9 cellular contexts compared by ENCODE assay signal in genomic region chr3:182837855-182838454, GRCh38. TPM values are rescaled to one million over a fixed set of nuclear protein-coding genes. Genes with fewer than 3 reads are reported as not detected.
DNase-seq lines count a peak whose midpoint lies in the region; ATAC-seq and TF ChIP-seq lines count a peak whose summit lies in the region.
"Had no signal": no experiment of that assay in that cellular context is flagged by ENCODE, and none has a peak within 500 bp of the region (broad histone marks: within the 10 kb centered on the region; RNA-seq: fewer than 3 reads in every experiment).

No MANE protein-coding gene starts in this region.

- TF ChIP-seq CTCF in spleen (IDR thresholded peaks at IDR 0.05 in 8 of 11, conservative IDR thresholded peaks at IDR 0.05 in 3 of 11): peak in 9 of 11 experiments; percentile 16 to 57 (median 35)

- 39 to 66% (median 45%) methylated on average over 3 of the region's 3 CpGs for WGBS in spleen, 5 donors

- H3K36me3 ChIP-seq in spleen: peaks cover 0 to 99% (median 50%) of the 10 kb centered on the region in 6 donors

- H3K4me3 ChIP-seq in spleen: no peak overlapping the region

- no peaks in the 10 kb centered on the region for H3K9me3 ChIP-seq in spleen

- H3K27ac ChIP-seq in spleen: no peak overlapping the region

- intact Hi-C loops in spleen (cut with DNase I; ENCODE audit: low total_unique reads): no loop called here

- no peak for ATAC-seq in HG02678 (IDR thresholded peaks at IDR 0.05; ENCODE audit: unreplicated experiment)
- ATAC-seq: activated naive CD8-positive, alpha-beta T cell treated with anti-CD3 and anti-CD28 coated beads, Interleukin-2, amount 50 U/mL, for 24 hours had no signal

- DNase-seq in NCI-H2171 treated with DMSO at 0.1 percent for 48 hours (lab: John Stamatoyannopoulos, UW): peak; percentile 19
- DNase-seq in NCI-H2171 (lab: John Stamatoyannopoulos, UW): no peak
- DNase-seq in OCI-M1 (lab: John Stamatoyannopoulos, UW): peak; percentile 38
- DNase-seq in fibroblast of gingiva (ENCODE audit: low read depth): peak; percentile 42
- DNase-seq in spleen: no peak
- DNase-seq in GOT3 (lab: John Stamatoyannopoulos, UW): no peak
- no peak for DNase-seq in NCI-H2081 treated with DMSO at 0.1 percent for 48 hours (lab: John Stamatoyannopoulos, UW)
- DNase-seq: activated naive CD8-positive, alpha-beta T cell treated with anti-CD3 and anti-CD28 coated beads, Interleukin-2, amount 50 U/mL, for 24 hours had no signal

- H3K4me1 ChIP-seq in spleen: no peaks in the 10 kb centered on the region

- no peaks in the 10 kb centered on the region for H3K27me3 ChIP-seq in spleen (replicated peaks in 1 of 7)

- TF ChIP-seq POLR2A in spleen (IDR thresholded peaks at IDR 0.05): no peak

RNA-seq across cellular contexts. Expression of gene ATP11B, which starts 44.7 kb away (rescaled TPM):
- total RNA-seq in spleen: 100 to 1,000 TPM in 4 of 7 donors, 10 to 100 TPM in 3; 82.7 to 165 (median 101) TPM
- polyA plus RNA-seq in spleen: 1 to 10 TPM; 7.2 to 9.0 (median 9.0) TPM

Comparison
In these comparisons a context has a peak if more than half of its experiments do, and no peak if none do; other contexts are left out.
1. DNase-seq: peak in NCI-H2171 treated with DMSO at 0.1 percent for 48 hours (single experiment), OCI-M1 (single experiment) and fibroblast of gingiva (single experiment); none in NCI-H2171 (single experiment), spleen (single experiment), GOT3 (single experiment) and NCI-H2081 treated with DMSO at 0.1 percent for 48 hours (single experiment).